1 cellular context compared by ENCODE assay signal in genomic region chr21:15301736-15302135, GRCh38.
TF ChIP-seq lines count a peak whose summit lies in the region.

No MANE protein-coding gene starts in this region.

TF ChIP-seq in SK-N-SH treated with all-trans-retinoic acid at 6 μM for 48 hours, 23 proteins besides CTCF, POLR2A, EP300 and RAD21 (continued from another document):
- TF ChIP-seq, protein P1, sequence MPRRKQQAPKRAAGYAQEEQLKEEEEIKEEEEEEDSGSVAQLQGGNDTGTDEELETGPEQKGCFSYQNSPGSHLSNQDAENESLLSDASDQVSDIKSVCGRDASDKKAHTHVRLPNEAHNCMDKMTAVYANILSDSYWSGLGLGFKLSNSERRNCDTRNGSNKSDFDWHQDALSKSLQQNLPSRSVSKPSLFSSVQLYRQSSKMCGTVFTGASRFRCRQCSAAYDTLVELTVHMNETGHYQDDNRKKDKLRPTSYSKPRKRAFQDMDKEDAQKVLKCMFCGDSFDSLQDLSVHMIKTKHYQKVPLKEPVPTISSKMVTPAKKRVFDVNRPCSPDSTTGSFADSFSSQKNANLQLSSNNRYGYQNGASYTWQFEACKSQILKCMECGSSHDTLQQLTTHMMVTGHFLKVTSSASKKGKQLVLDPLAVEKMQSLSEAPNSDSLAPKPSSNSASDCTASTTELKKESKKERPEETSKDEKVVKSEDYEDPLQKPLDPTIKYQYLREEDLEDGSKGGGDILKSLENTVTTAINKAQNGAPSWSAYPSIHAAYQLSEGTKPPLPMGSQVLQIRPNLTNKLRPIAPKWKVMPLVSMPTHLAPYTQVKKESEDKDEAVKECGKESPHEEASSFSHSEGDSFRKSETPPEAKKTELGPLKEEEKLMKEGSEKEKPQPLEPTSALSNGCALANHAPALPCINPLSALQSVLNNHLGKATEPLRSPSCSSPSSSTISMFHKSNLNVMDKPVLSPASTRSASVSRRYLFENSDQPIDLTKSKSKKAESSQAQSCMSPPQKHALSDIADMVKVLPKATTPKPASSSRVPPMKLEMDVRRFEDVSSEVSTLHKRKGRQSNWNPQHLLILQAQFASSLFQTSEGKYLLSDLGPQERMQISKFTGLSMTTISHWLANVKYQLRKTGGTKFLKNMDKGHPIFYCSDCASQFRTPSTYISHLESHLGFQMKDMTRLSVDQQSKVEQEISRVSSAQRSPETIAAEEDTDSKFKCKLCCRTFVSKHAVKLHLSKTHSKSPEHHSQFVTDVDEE (CRISPR knock-in tag; IDR thresholded peaks at IDR 0.05): no peak
- TF ChIP-seq CSDC2 (CRISPR knock-in tag; IDR thresholded peaks at IDR 0.05): no peak
- TF ChIP-seq ARNTL (CRISPR knock-in tag; IDR thresholded peaks at IDR 0.05; ENCODE audit: borderline replicate concordance, low read depth): no peak
- TF ChIP-seq CSRNP3 (CRISPR knock-in tag; IDR thresholded peaks at IDR 0.05): no peak
- no peak for TF ChIP-seq OSR1 (CRISPR knock-in tag; IDR thresholded peaks at IDR 0.05)
- TF ChIP-seq ZNF565 (CRISPR knock-in tag; conservative IDR thresholded peaks at IDR 0.05; ENCODE audit: low read depth): no peak
- TF ChIP-seq BACH2 (CRISPR knock-in tag; IDR thresholded peaks at IDR 0.05; ENCODE audit: borderline replicate concordance): no peak
- no peak for TF ChIP-seq ZNF70 (CRISPR knock-in tag; IDR thresholded peaks at IDR 0.05)
- no peak for TF ChIP-seq ZNF8 (CRISPR knock-in tag; IDR thresholded peaks at IDR 0.05)
- TF ChIP-seq TCF4 (CRISPR knock-in tag; IDR thresholded peaks at IDR 0.05; ENCODE audit: borderline replicate concordance): no peak
- TF ChIP-seq POU6F1 (CRISPR knock-in tag; IDR thresholded peaks at IDR 0.05; ENCODE audit: borderline replicate concordance, low read depth): no peak
